ENCODE assay signal across 8 cellular contexts in genomic region chr1:16163882-16164820, GRCh38. TPM values are rescaled to one million over a fixed set of nuclear protein-coding genes. Genes with fewer than 3 reads are reported as not detected.
DNase-seq lines count a peak whose midpoint lies in the region; ATAC-seq and TF ChIP-seq lines count a peak whose summit lies in the region.

No MANE protein-coding gene starts in this region.

- H3K79me2 ChIP-seq in hepatocyte: no peaks in the 10 kb centered on the region

- H3K9me3 ChIP-seq in CD4-positive, CD25-positive, alpha-beta regulatory T cell (ENCODE audit: control insufficient read depth in 2 of 2, low read length in 2 of 2): no peaks in the 10 kb centered on the region
- H3K9me3 ChIP-seq in HUES6 (ENCODE audit: control insufficient read depth, insufficient read depth, low read depth, low read length) (no peaks in the 10 kb centered on the region), T-helper 17 cell (ENCODE audit: control insufficient read depth, low read length, poor library complexity, severe bottlenecking) (no peaks in the 10 kb centered on the region), hepatocyte (ENCODE audit: low read depth) (no peaks in the 10 kb centered on the region)

- no peaks in the 10 kb centered on the region for H3K27me3 ChIP-seq in CD4-positive, CD25-positive, alpha-beta regulatory T cell (ENCODE audit: control insufficient read depth, insufficient read depth, low read length)
- H3K27me3 ChIP-seq in HUES6 (ENCODE audit: control insufficient read depth, insufficient read depth, low read length) (no peaks in the 10 kb centered on the region), hepatocyte (no peaks in the 10 kb centered on the region)

- ATAC-seq in CD4-positive, CD25-positive, alpha-beta regulatory T cell (ENCODE audit: low read depth in 2 of 2): no peak
- ATAC-seq in T-helper 17 cell: no peak
- ATAC-seq in HG03196 (IDR thresholded peaks at IDR 0.05; ENCODE audit: unreplicated experiment): no peak
- no peak for ATAC-seq in GM21786 (IDR thresholded peaks at IDR 0.05; ENCODE audit: unreplicated experiment)
- no peak for ATAC-seq in HG03354 (IDR thresholded peaks at IDR 0.05; ENCODE audit: poor library complexity, severe bottlenecking, unreplicated experiment)

- H2AFZ ChIP-seq in hepatocyte: no peak overlapping the region

- no peaks in the 10 kb centered on the region for H3K9me2 ChIP-seq in hepatocyte (replicated peaks; ENCODE audit: insufficient read depth)

- peaks cover 5 to 74% (median 43%) of the 10 kb centered on the region in 4 donors for H3K4me1 Mint-ChIP-seq in CD4-positive, CD25-positive, alpha-beta regulatory T cell
- H3K4me1 Mint-ChIP-seq in T-helper 17 cell: peaks cover 46% of the 10 kb centered on the region

- no peaks in the 10 kb centered on the region for H3K9me3 Mint-ChIP-seq in CD4-positive, CD25-positive, alpha-beta regulatory T cell

- DNase-seq in CD4-positive, CD25-positive, alpha-beta regulatory T cell: no peak
- no peak for DNase-seq in T-helper 17 cell
- peak; percentile 87 for DNase-seq in hepatocyte (ENCODE audit: low spot score)
- no peak for DNase-seq in hippocampal formation (lab: John Stamatoyannopoulos, UW)

- 53% methylated on average over 16 of the region's 16 CpGs for WGBS in hepatocyte (ENCODE audit: low lambda C conversion rate, missing lambda C conversion rate)

- no peaks in the 10 kb centered on the region for H3K36me3 Mint-ChIP-seq in CD4-positive, CD25-positive, alpha-beta regulatory T cell
- H3K36me3 Mint-ChIP-seq in T-helper 17 cell (ENCODE audit: low read depth): no peaks in the 10 kb centered on the region

- no peaks in the 10 kb centered on the region for H3K36me3 ChIP-seq in CD4-positive, CD25-positive, alpha-beta regulatory T cell (ENCODE audit: control insufficient read depth, insufficient read depth, low read length)
- H3K36me3 ChIP-seq in HUES6 (ENCODE audit: control insufficient read depth, insufficient read depth, low read length): no peaks in the 10 kb centered on the region
- no peaks in the 10 kb centered on the region for H3K36me3 ChIP-seq in hepatocyte (replicated peaks; ENCODE audit: insufficient read depth, low read depth)

- H3K4me3 Mint-ChIP-seq in CD4-positive, CD25-positive, alpha-beta regulatory T cell: peak overlapping the region; percentile 41 to 71 (median 66)
- H3K4me3 Mint-ChIP-seq in T-helper 17 cell: peak overlapping the region; percentile 67

- no peak overlapping the region for H3K4me3 ChIP-seq in CD4-positive, CD25-positive, alpha-beta regulatory T cell (ENCODE audit: low read depth, low read length)
- H3K4me3 ChIP-seq in HUES6 (ENCODE audit: low read depth, low read length) (no peak overlapping the region), hepatocyte (no peak overlapping the region)

- H3K4me1 ChIP-seq in CD4-positive, CD25-positive, alpha-beta regulatory T cell (ENCODE audit: control insufficient read depth, insufficient read depth, low read length, poor library complexity, severe bottlenecking): peaks cover 39% of the 10 kb centered on the region
- peaks cover 51% of the 10 kb centered on the region for H3K4me1 ChIP-seq in HUES6 (ENCODE audit: control insufficient read depth, insufficient read depth, low read length)
- H3K4me1 ChIP-seq in hepatocyte (ENCODE audit: insufficient read depth): peaks cover 12% of the 10 kb centered on the region

- no peak overlapping the region for H3K27ac ChIP-seq in CD4-positive, CD25-positive, alpha-beta regulatory T cell (ENCODE audit: insufficient read depth, low read length, poor library complexity, severe bottlenecking)
- H3K27ac ChIP-seq in HUES6 (ENCODE audit: low read depth, low read length) (no peak overlapping the region), hepatocyte (peak overlapping the region; percentile 65)

- H3K27ac Mint-ChIP-seq in CD4-positive, CD25-positive, alpha-beta regulatory T cell: peak overlapping the region; percentile 22 to 82 (median 73)
- H3K27ac Mint-ChIP-seq in T-helper 17 cell: peak overlapping the region; percentile 78

- no peaks in the 10 kb centered on the region for H4K20me1 ChIP-seq in hepatocyte (ENCODE audit: insufficient read depth, poor library complexity, severe bottlenecking)

- peaks cover 4% of the 10 kb centered on the region for H3K27me3 Mint-ChIP-seq in CD4-positive, CD25-positive, alpha-beta regulatory T cell
- H3K27me3 Mint-ChIP-seq in T-helper 17 cell: no peaks in the 10 kb centered on the region

- H3K4me2 ChIP-seq in hepatocyte: no peak overlapping the region

- H3K9ac ChIP-seq in HUES6 (ENCODE audit: low read length): peak overlapping the region; percentile 10

- no peak for TF ChIP-seq CTCF in hepatocyte (IDR thresholded peaks at IDR 0.05; ENCODE audit: poor library complexity)

RNA-seq across cellular contexts. Expression of gene EPHA2, which starts 8.3 kb away (rescaled TPM):
- not detected for total RNA-seq in CD4-positive, CD25-positive, alpha-beta regulatory T cell
- polyA plus RNA-seq in CD4-positive, CD25-positive, alpha-beta regulatory T cell: not detected
- not detected for total RNA-seq in T-helper 17 cell
- total RNA-seq in hepatocyte: 26.7 and 27.3 TPM in 2 replicates
- polyA plus RNA-seq in hepatocyte: 20.0 and 20.4 TPM in 2 replicates

RNA-seq across cellular contexts. Expression of gene ARHGEF19, which starts 48.3 kb away (rescaled TPM):
- 10.4 TPM for total RNA-seq in CD4-positive, CD25-positive, alpha-beta regulatory T cell
- 1 to 10 TPM; 5.6 to 8.5 (median 8.1) TPM for polyA plus RNA-seq in CD4-positive, CD25-positive, alpha-beta regulatory T cell
- total RNA-seq in T-helper 17 cell (1 to 10 TPM; 9.1 to 9.3 TPM), hepatocyte (15.9 and 21.0 TPM in 2 replicates)
- polyA plus RNA-seq in hepatocyte: 24.7 and 24.8 TPM in 2 replicates

Comparison
In these comparisons a context has a peak if more than half of its experiments do, and no peak if none do; other contexts are left out.
1. RNA of gene EPHA2, which starts 8.3 kb away (total RNA-seq): 26.7 to 27.3 TPM in hepatocyte; not detected in T-helper 17 cell and not detected in CD4-positive, CD25-positive, alpha-beta regulatory T cell (single experiment); every median in the first group is over 10 times any median in the second.